Comparison of ENCODE assay signal across 22 cellular contexts in genomic region chr9:110463499-110463898, GRCh38.
"Had no signal": no experiment of that assay in that cellular context is flagged by ENCODE, and none has a peak within 500 bp of the region (broad histone marks: within the 10 kb centered on the region; RNA-seq: fewer than 3 reads in every experiment).

No MANE protein-coding gene starts in this region.

- H3K27me3 Mint-ChIP-seq: naive B cell; naive thymus-derived CD8-positive, alpha-beta T cell had no signal

- H3K27me3 ChIP-seq: dorsolateral prefrontal cortex, esophagus muscularis mucosa, gastroesophageal sphincter, heart left ventricle, hepatocyte, left lung had no signal

- H3K79me2 ChIP-seq: hepatocyte had no signal

- H2AFZ ChIP-seq: hepatocyte had no signal

- H3K4me2 ChIP-seq: hepatocyte had no signal

- H3K36me3 ChIP-seq: left lung, lower lobe of right lung had no signal

- H3K4me3 ChIP-seq: coronary artery, dorsolateral prefrontal cortex, esophagus muscularis mucosa, gastroesophageal sphincter, heart left ventricle, hepatocyte, left lung, lower lobe of right lung, mucosa of descending colon had no signal

- H3K27ac Mint-ChIP-seq: mesothelial cell of epicardium; naive B cell; naive thymus-derived CD8-positive, alpha-beta T cell had no signal

- FAIRE-seq: endothelial cell of umbilical vein, islet of Langerhans, keratinocyte had no signal

- H3K4me3 Mint-ChIP-seq: mesothelial cell of epicardium; naive B cell; naive thymus-derived CD8-positive, alpha-beta T cell had no signal

- H3K4me1 ChIP-seq: esophagus muscularis mucosa, foreskin keratinocyte, gastroesophageal sphincter, heart left ventricle, left lung, lower lobe of right lung had no signal

- DNase-seq: dermis blood vessel endothelial cell; dorsolateral prefrontal cortex; effector CD4-positive, alpha-beta T cell; effector memory CD4-positive, alpha-beta T cell; foreskin keratinocyte; heart left ventricle; left cardiac atrium; left lung; left ventricle myocardium superior; lower lobe of right lung; mesenchymal stem cell; mucosa of descending colon; naive B cell; naive thymus-derived CD8-positive, alpha-beta T cell had no signal

- H3K9me3 ChIP-seq: esophagus muscularis mucosa, gastroesophageal sphincter, heart left ventricle, left lung, lower lobe of right lung, mucosa of descending colon had no signal

- H3K4me1 Mint-ChIP-seq: mesothelial cell of epicardium; naive thymus-derived CD8-positive, alpha-beta T cell had no signal

- ATAC-seq: foreskin keratinocyte; gastroesophageal sphincter; heart left ventricle; left cardiac atrium; left lung; left ventricle myocardium superior; lower lobe of right lung; mucosa of descending colon; naive thymus-derived CD8-positive, alpha-beta T cell had no signal

- H3K9me3 Mint-ChIP-seq: mesothelial cell of epicardium, naive B cell had no signal

- H3K27ac ChIP-seq: coronary artery, esophagus muscularis mucosa, foreskin keratinocyte, gastroesophageal sphincter, heart left ventricle, hepatocyte, left lung, lower lobe of right lung had no signal

- H3K36me3 Mint-ChIP-seq: naive B cell; naive thymus-derived CD8-positive, alpha-beta T cell had no signal
